ENCODE assay signal across 20 cellular contexts in the genomic region with DNA sequence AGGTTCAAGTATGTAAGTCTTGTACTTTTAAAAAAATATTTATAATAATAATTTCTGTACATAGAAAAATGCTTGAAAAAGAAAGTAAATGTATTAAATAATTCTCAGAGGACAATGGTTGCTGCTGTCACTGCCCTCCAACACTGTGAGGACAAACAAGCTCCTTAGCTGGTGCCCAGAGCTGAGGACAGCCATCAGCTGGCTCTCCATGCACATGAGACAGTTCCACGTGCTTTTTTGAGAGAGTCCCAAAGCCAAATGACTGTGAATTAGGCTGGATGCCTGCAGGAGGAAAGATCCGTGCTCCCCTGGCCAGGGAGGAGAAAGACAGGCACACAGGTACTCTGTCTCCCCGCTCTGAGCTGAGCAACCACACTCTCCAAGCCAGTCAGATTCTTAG.
"Had no signal": no experiment of that assay in that cellular context is flagged by ENCODE, and none has a peak within 500 bp of the region (broad histone marks: within the 10 kb centered on the region; RNA-seq: fewer than 3 reads in every experiment).

No MANE protein-coding gene starts in this region.

- H3K27ac ChIP-seq: colonic mucosa, dorsolateral prefrontal cortex, esophagus muscularis mucosa, foreskin keratinocyte, gastroesophageal sphincter, hepatocyte, left lung, lower lobe of right lung had no signal

- H3K36me3 ChIP-seq: colonic mucosa, esophagus muscularis mucosa, gastroesophageal sphincter, left lung, lower lobe of right lung had no signal

- H3K4me3 ChIP-seq: colonic mucosa, dorsolateral prefrontal cortex, esophagus muscularis mucosa, gastroesophageal sphincter, hepatocyte, left lung, lower lobe of right lung, mucosa of descending colon had no signal

- ATAC-seq: foreskin keratinocyte, gastroesophageal sphincter, left lung, lower lobe of right lung, mucosa of descending colon had no signal

- H3K4me1 ChIP-seq: colonic mucosa, esophagus muscularis mucosa, foreskin keratinocyte, gastroesophageal sphincter, left lung, lower lobe of right lung had no signal

- H3K9me3 ChIP-seq: colonic mucosa, esophagus muscularis mucosa, gastroesophageal sphincter, left lung, lower lobe of right lung, mucosa of descending colon had no signal

- DNase-seq: cerebellar nuclear complex; colonic mucosa; dermis blood vessel endothelial cell; dorsolateral prefrontal cortex; effector CD4-positive, alpha-beta T cell; effector memory CD4-positive, alpha-beta T cell; foreskin keratinocyte; hypothalamus; immature natural killer cell; islet precursor cell; kidney; kidney glomerular epithelial cell; left lung; lower lobe of right lung; mesenchymal stem cell; mucosa of descending colon; naive B cell had no signal

- H3K27me3 ChIP-seq: colonic mucosa, foreskin keratinocyte, hepatocyte had no signal
